Comparison of ENCODE assay signal across 1 cellular context in the genomic region with DNA sequence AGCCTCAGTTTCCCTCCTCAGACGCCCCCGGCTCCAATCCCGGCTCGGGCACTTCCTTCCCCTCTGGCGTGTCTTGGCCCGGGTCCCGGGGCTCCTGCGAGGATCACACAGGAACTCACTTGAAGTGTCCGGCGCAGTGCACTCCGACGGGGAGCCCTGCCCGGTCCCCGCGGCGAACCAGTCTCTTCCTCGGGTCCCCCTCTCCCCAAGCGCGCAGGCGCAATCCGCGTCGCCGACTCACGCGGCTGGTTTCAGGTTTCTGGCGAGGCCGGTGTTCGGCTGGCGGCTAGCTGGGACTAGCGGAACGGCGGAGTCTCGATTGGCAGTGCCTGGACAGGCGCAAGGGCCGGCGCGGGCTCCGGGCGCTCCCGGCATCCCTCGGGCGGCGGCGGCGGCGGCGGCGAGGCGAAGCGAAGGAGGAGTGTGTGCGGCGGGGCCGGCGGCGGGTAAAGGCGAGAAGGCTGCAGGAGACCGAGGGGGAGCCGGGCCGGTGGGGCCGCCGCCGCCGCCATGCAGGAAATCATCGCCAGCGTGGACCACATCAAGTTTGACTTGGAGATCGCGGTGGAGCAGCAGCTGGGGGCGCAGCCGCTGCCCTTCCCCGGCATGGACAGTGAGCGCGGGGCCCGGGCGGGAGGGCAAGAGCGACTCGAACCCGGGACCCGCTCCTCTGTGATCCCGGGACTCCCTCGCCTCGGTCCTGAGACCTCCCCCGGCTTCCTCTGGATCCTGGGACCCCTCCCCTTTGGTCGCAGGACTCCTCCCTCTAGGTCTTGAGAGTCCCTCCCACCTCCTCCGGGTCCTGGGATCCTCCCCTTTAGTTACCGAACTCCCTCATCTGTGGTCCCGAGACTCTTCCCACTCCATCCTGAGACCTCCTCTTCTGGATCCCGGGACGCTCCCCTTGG.
TF ChIP-seq lines count a peak whose summit lies in the region.

A gene (plus strand): TSS at position 371 of the 908 bp plus-strand sequence. CDS start 140 bp downstream, at position 511.
A gene with protein sequence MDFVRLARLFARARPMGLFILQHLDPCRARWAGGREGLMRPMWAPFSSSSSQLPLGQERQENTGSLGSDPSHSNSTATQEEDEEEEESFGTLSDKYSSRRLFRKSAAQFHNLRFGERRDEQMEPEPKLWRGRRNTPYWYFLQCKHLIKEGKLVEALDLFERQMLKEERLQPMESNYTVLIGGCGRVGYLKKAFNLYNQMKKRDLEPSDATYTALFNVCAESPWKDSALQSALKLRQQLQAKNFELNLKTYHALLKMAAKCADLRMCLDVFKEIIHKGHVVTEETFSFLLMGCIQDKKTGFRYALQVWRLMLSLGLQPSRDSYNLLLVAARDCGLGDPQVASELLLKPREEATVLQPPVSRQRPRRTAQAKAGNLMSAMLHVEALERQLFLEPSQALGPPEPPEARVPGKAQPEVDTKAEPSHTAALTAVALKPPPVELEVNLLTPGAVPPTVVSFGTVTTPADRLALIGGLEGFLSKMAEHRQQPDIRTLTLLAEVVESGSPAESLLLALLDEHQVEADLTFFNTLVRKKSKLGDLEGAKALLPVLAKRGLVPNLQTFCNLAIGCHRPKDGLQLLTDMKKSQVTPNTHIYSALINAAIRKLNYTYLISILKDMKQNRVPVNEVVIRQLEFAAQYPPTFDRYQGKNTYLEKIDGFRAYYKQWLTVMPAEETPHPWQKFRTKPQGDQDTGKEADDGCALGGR (minus strand): TSS at position 226 of the 908 bp plus-strand sequence. CDS start 3,556 bp downstream, outside the sequence.

TF ChIP-seq in GM12878, 131 proteins besides CTCF, POLR2A, EP300 and RAD21 (continued from another document and continues in another):
- TF ChIP-seq, protein P1, sequence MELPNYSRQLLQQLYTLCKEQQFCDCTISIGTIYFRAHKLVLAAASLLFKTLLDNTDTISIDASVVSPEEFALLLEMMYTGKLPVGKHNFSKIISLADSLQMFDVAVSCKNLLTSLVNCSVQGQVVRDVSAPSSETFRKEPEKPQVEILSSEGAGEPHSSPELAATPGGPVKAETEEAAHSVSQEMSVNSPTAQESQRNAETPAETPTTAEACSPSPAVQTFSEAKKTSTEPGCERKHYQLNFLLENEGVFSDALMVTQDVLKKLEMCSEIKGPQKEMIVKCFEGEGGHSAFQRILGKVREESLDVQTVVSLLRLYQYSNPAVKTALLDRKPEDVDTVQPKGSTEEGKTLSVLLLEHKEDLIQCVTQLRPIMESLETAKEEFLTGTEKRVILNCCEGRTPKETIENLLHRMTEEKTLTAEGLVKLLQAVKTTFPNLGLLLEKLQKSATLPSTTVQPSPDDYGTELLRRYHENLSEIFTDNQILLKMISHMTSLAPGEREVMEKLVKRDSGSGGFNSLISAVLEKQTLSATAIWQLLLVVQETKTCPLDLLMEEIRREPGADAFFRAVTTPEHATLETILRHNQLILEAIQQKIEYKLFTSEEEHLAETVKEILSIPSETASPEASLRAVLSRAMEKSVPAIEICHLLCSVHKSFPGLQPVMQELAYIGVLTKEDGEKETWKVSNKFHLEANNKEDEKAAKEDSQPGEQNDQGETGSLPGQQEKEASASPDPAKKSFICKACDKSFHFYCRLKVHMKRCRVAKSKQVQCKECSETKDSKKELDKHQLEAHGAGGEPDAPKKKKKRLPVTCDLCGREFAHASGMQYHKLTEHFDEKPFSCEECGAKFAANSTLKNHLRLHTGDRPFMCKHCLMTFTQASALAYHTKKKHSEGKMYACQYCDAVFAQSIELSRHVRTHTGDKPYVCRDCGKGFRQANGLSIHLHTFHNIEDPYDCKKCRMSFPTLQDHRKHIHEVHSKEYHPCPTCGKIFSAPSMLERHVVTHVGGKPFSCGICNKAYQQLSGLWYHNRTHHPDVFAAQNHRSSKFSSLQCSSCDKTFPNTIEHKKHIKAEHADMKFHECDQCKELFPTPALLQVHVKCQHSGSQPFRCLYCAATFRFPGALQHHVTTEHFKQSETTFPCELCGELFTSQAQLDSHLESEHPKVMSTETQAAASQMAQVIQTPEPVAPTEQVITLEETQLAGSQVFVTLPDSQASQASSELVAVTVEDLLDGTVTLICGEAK (IDR thresholded peaks at IDR 0.05; ENCODE audit: borderline replicate concordance) = peak; percentile 68; the same call in 1 of the 2 replicates
- TF ChIP-seq, protein P2, sequence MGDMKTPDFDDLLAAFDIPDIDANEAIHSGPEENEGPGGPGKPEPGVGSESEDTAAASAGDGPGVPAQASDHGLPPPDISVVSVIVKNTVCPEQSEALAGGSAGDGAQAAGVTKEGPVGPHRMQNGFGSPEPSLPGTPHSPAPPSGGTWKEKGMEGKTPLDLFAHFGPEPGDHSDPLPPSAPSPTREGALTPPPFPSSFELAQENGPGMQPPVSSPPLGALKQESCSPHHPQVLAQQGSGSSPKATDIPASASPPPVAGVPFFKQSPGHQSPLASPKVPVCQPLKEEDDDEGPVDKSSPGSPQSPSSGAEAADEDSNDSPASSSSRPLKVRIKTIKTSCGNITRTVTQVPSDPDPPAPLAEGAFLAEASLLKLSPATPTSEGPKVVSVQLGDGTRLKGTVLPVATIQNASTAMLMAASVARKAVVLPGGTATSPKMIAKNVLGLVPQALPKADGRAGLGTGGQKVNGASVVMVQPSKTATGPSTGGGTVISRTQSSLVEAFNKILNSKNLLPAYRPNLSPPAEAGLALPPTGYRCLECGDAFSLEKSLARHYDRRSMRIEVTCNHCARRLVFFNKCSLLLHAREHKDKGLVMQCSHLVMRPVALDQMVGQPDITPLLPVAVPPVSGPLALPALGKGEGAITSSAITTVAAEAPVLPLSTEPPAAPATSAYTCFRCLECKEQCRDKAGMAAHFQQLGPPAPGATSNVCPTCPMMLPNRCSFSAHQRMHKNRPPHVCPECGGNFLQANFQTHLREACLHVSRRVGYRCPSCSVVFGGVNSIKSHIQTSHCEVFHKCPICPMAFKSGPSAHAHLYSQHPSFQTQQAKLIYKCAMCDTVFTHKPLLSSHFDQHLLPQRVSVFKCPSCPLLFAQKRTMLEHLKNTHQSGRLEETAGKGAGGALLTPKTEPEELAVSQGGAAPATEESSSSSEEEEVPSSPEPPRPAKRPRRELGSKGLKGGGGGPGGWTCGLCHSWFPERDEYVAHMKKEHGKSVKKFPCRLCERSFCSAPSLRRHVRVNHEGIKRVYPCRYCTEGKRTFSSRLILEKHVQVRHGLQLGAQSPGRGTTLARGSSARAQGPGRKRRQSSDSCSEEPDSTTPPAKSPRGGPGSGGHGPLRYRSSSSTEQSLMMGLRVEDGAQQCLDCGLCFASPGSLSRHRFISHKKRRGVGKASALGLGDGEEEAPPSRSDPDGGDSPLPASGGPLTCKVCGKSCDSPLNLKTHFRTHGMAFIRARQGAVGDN (IDR thresholded peaks at IDR 0.05) = peak; percentile 84
- no peak for TF ChIP-seq ZBED1 (IDR thresholded peaks at IDR 0.05; ENCODE audit: borderline replicate concordance)
- TF ChIP-seq JUNB (IDR thresholded peaks at IDR 0.05) = no peak
- TF ChIP-seq CHD2 (IDR thresholded peaks at IDR 0.05; ENCODE audit: borderline replicate concordance, low read depth, low read length) = no peak
- TF ChIP-seq PML (IDR thresholded peaks at IDR 0.05; ENCODE audit: low read length) = peak; percentile 40; the same call in 1 of the 2 replicates
- no peak for TF ChIP-seq HDAC6 (IDR thresholded peaks at IDR 0.05; ENCODE audit: unreplicated experiment)
- TF ChIP-seq CREB1 (IDR thresholded peaks at IDR 0.05; ENCODE audit: low read depth) = peak; percentile 77
- TF ChIP-seq, protein P3, sequence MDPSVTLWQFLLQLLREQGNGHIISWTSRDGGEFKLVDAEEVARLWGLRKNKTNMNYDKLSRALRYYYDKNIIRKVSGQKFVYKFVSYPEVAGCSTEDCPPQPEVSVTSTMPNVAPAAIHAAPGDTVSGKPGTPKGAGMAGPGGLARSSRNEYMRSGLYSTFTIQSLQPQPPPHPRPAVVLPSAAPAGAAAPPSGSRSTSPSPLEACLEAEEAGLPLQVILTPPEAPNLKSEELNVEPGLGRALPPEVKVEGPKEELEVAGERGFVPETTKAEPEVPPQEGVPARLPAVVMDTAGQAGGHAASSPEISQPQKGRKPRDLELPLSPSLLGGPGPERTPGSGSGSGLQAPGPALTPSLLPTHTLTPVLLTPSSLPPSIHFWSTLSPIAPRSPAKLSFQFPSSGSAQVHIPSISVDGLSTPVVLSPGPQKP (IDR thresholded peaks at IDR 0.05; ENCODE audit: low read depth, low read length) = peak; percentile 60; the same call in 1 of the 2 replicates
- no peak for TF ChIP-seq HDAC2 (IDR thresholded peaks at IDR 0.05)
- TF ChIP-seq ZNF384 (IDR thresholded peaks at IDR 0.05; ENCODE audit: borderline replicate concordance, low read depth, low read length) = no peak
- no peak for TF ChIP-seq MYB (IDR thresholded peaks at IDR 0.05; ENCODE audit: borderline replicate concordance, low read depth, low read length)
- TF ChIP-seq GATAD2B (conservative IDR thresholded peaks at IDR 0.05; ENCODE audit: low read depth) = peak; percentile 72; the same call in 1 of the 2 replicates
- TF ChIP-seq KAT2A (conservative IDR thresholded peaks at IDR 0.05; ENCODE audit: control insufficient read depth, low read depth, low read length) = no peak
- TF ChIP-seq ETV6 (conservative IDR thresholded peaks at IDR 0.05 in 1 of 2, IDR thresholded peaks at IDR 0.05 in 1 of 2; ENCODE audit: borderline replicate concordance in 1 of 2, low read depth in 1 of 2) = no peak
- TF ChIP-seq, protein P4, sequence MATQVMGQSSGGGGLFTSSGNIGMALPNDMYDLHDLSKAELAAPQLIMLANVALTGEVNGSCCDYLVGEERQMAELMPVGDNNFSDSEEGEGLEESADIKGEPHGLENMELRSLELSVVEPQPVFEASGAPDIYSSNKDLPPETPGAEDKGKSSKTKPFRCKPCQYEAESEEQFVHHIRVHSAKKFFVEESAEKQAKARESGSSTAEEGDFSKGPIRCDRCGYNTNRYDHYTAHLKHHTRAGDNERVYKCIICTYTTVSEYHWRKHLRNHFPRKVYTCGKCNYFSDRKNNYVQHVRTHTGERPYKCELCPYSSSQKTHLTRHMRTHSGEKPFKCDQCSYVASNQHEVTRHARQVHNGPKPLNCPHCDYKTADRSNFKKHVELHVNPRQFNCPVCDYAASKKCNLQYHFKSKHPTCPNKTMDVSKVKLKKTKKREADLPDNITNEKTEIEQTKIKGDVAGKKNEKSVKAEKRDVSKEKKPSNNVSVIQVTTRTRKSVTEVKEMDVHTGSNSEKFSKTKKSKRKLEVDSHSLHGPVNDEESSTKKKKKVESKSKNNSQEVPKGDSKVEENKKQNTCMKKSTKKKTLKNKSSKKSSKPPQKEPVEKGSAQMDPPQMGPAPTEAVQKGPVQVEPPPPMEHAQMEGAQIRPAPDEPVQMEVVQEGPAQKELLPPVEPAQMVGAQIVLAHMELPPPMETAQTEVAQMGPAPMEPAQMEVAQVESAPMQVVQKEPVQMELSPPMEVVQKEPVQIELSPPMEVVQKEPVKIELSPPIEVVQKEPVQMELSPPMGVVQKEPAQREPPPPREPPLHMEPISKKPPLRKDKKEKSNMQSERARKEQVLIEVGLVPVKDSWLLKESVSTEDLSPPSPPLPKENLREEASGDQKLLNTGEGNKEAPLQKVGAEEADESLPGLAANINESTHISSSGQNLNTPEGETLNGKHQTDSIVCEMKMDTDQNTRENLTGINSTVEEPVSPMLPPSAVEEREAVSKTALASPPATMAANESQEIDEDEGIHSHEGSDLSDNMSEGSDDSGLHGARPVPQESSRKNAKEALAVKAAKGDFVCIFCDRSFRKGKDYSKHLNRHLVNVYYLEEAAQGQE (IDR thresholded peaks at IDR 0.05; ENCODE audit: low read depth, low read length) = no peak
- peak in 1 of 2 experiments; percentile 29; a peak in 2 of 4 replicates for TF ChIP-seq IKZF2 (IDR thresholded peaks at IDR 0.05)
- TF ChIP-seq, protein P5, sequence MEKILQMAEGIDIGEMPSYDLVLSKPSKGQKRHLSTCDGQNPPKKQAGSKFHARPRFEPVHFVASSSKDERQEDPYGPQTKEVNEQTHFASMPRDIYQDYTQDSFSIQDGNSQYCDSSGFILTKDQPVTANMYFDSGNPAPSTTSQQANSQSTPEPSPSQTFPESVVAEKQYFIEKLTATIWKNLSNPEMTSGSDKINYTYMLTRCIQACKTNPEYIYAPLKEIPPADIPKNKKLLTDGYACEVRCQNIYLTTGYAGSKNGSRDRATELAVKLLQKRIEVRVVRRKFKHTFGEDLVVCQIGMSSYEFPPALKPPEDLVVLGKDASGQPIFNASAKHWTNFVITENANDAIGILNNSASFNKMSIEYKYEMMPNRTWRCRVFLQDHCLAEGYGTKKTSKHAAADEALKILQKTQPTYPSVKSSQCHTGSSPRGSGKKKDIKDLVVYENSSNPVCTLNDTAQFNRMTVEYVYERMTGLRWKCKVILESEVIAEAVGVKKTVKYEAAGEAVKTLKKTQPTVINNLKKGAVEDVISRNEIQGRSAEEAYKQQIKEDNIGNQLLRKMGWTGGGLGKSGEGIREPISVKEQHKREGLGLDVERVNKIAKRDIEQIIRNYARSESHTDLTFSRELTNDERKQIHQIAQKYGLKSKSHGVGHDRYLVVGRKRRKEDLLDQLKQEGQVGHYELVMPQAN (conservative IDR thresholded peaks at IDR 0.05) = peak; percentile 88
- TF ChIP-seq MXI1 (IDR thresholded peaks at IDR 0.05; ENCODE audit: low read depth, low read length) = peak; percentile 76
- TF ChIP-seq PAX8 (IDR thresholded peaks at IDR 0.05) = no peak
- peak; percentile 50; the same call in 1 of the 2 replicates for TF ChIP-seq NR2F1 (conservative IDR thresholded peaks at IDR 0.05)
- TF ChIP-seq NFXL1 (IDR thresholded peaks at IDR 0.05; ENCODE audit: borderline replicate concordance) = peak; percentile 84
- no peak for TF ChIP-seq EED (IDR thresholded peaks at IDR 0.05; ENCODE audit: low read depth)
- TF ChIP-seq, protein P6, sequence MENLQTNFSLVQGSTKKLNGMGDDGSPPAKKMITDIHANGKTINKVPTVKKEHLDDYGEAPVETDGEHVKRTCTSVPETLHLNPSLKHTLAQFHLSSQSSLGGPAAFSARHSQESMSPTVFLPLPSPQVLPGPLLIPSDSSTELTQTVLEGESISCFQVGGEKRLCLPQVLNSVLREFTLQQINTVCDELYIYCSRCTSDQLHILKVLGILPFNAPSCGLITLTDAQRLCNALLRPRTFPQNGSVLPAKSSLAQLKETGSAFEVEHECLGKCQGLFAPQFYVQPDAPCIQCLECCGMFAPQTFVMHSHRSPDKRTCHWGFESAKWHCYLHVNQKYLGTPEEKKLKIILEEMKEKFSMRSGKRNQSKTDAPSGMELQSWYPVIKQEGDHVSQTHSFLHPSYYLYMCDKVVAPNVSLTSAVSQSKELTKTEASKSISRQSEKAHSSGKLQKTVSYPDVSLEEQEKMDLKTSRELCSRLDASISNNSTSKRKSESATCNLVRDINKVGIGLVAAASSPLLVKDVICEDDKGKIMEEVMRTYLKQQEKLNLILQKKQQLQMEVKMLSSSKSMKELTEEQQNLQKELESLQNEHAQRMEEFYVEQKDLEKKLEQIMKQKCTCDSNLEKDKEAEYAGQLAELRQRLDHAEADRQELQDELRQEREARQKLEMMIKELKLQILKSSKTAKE (IDR thresholded peaks at IDR 0.05; ENCODE audit: low read depth, poor library complexity, severe bottlenecking) = no peak
- TF ChIP-seq CHD1 (IDR thresholded peaks at IDR 0.05; ENCODE audit: low read depth, low read length) = no peak
- TF ChIP-seq, protein P7, sequence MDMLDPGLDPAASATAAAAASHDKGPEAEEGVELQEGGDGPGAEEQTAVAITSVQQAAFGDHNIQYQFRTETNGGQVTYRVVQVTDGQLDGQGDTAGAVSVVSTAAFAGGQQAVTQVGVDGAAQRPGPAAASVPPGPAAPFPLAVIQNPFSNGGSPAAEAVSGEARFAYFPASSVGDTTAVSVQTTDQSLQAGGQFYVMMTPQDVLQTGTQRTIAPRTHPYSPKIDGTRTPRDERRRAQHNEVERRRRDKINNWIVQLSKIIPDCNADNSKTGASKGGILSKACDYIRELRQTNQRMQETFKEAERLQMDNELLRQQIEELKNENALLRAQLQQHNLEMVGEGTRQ (IDR thresholded peaks at IDR 0.05; ENCODE audit: borderline replicate concordance, low read depth, low read length) = no peak
- TF ChIP-seq, protein P8, sequence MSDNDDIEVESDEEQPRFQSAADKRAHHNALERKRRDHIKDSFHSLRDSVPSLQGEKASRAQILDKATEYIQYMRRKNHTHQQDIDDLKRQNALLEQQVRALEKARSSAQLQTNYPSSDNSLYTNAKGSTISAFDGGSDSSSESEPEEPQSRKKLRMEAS (IDR thresholded peaks at IDR 0.05; ENCODE audit: low read depth, low read length) = peak; percentile 54; the same call in 1 of the 2 replicates
- TF ChIP-seq ZZZ3 (IDR thresholded peaks at IDR 0.05; ENCODE audit: control insufficient read depth, insufficient read length, low read depth) = no peak
- TF ChIP-seq RBBP5 (conservative IDR thresholded peaks at IDR 0.05) = no peak
